33 cellular contexts compared by ENCODE assay signal in genomic region chr5:107646418-107646817, GRCh38. TPM values are rescaled to one million over a fixed set of nuclear protein-coding genes. Genes with fewer than 3 reads are reported as not detected.
"Had no signal": no experiment of that assay in that cellular context is flagged by ENCODE, and none has a peak within 500 bp of the region (broad histone marks: within the 10 kb centered on the region; RNA-seq: fewer than 3 reads in every experiment).

No MANE protein-coding gene starts in this region.

- H3K36me3 ChIP-seq: adrenal gland, esophagus muscularis mucosa, heart right ventricle, left ventricle myocardium inferior, neutrophil, ovary, transverse colon, WERI-Rb-1 had no signal

- H3K27ac Mint-ChIP-seq: activated CD4-positive, alpha-beta memory T cell treated with anti-CD3 and anti-CD28 coated beads for 36 hours; activated CD4-positive, alpha-beta T cell treated with anti-CD3 and anti-CD28 coated beads, Interleukin-2, amount 10 ng/mL, durations not matched to agents 24 days and 14 days; activated naive CD4-positive, alpha-beta T cell treated with anti-CD3 and anti-CD28 coated beads for 36 hours; activated naive CD8-positive, alpha-beta T cell treated with anti-CD3 and anti-CD28 coated beads for 36 hours; activated T-helper 1 cell treated with anti-CD3 and anti-CD28 coated beads, Interleukin-12 subunit alpha, Interleukin-12 subunit beta, Interleukin-2, Interleukin-4 antibody, amounts not matched to agents 30 ng/mL and 10 ng/mL and 1 ng/mL, durations not matched to agents 14 hours and 24 hours and 36 hours; nephron; progenitor cell of endocrine pancreas had no signal

- H3K27me3 ChIP-seq: adrenal gland, body of pancreas, esophagus muscularis mucosa, heart right ventricle, neutrophil, ovary, testis, transverse colon had no signal

- H3K9me3 ChIP-seq: adrenal gland, body of pancreas, esophagus muscularis mucosa, heart right ventricle, left ventricle myocardium inferior, neutrophil, ovary, testis, transverse colon had no signal

- DNase-seq: activated CD4-positive, alpha-beta memory T cell treated with anti-CD3 and anti-CD28 coated beads for 36 hours; activated CD4-positive, alpha-beta T cell treated with anti-CD3 and anti-CD28 coated beads, Interleukin-2, amount 10 ng/mL, durations not matched to agents 24 days and 14 days; activated CD8-positive, alpha-beta memory T cell treated with anti-CD3 and anti-CD28 coated beads, Interleukin-2, amount 50 U/mL, for 4 hours; activated effector memory CD4-positive, alpha-beta T cell treated with anti-CD3 and anti-CD28 coated beads, Interleukin-2, amount 50 U/mL, for 16 hours; activated naive CD4-positive, alpha-beta T cell treated with anti-CD3 and anti-CD28 coated beads for 36 hours; activated naive CD8-positive, alpha-beta T cell treated with anti-CD3 and anti-CD28 coated beads for 36 hours; activated T-cell treated with anti-CD3 and anti-CD28 coated beads, Interleukin-2, amount 50 U/mL, for 1 hour; adrenal gland; aorta; body of pancreas; foreskin melanocyte; heart right ventricle; kidney glomerular epithelial cell; left ventricle myocardium inferior; ovary; retina; stimulated activated CD4-positive, alpha-beta T cell treated with anti-CD3 and anti-CD28 coated beads, Interleukin-12 subunit alpha, Interleukin-12 subunit beta, amount 100 ng/mL, for 4 hours; stimulated activated CD4-positive, alpha-beta T cell treated with anti-CD3 and anti-CD28 coated beads, Interleukin-4, amount 100 ng/mL, for 1 hour; stimulated activated naive CD8-positive, alpha-beta T cell treated with anti-CD3 and anti-CD28 coated beads, Interleukin-15, Interleukin-2, amounts not matched to agents 100 U/mL and 50 U/mL, for 24 hours; T1000; testis; transverse colon; WERI-Rb-1 had no signal

- H3K36me3 Mint-ChIP-seq: activated CD4-positive, alpha-beta memory T cell treated with anti-CD3 and anti-CD28 coated beads for 36 hours; activated naive CD8-positive, alpha-beta T cell treated with anti-CD3 and anti-CD28 coated beads for 36 hours had no signal

- ATAC-seq: activated CD4-positive, CD25-positive, alpha-beta regulatory T cell treated with anti-CD3 and anti-CD28 coated beads, Interleukin-2, amount 50 U/mL, for 24 hours; body of pancreas; heart right ventricle; sciatic nerve; stimulated activated naive CD8-positive, alpha-beta T cell treated with anti-CD3 and anti-CD28 coated beads, Interleukin-15, Interleukin-2, amounts not matched to agents 100 U/mL and 50 U/mL, for 24 hours had no signal

- H3K27ac ChIP-seq: adrenal gland, body of pancreas, esophagus muscularis mucosa, heart right ventricle, left ventricle myocardium inferior, neutrophil, ovary, skin epidermis, testis, transverse colon, WERI-Rb-1 had no signal

- H3K9me3 Mint-ChIP-seq: activated CD4-positive, alpha-beta memory T cell treated with anti-CD3 and anti-CD28 coated beads for 36 hours; activated CD4-positive, alpha-beta T cell treated with anti-CD3 and anti-CD28 coated beads, Interleukin-2, amount 10 ng/mL, durations not matched to agents 24 days and 14 days; activated naive CD4-positive, alpha-beta T cell treated with anti-CD3 and anti-CD28 coated beads for 36 hours; activated naive CD8-positive, alpha-beta T cell treated with anti-CD3 and anti-CD28 coated beads for 36 hours; activated T-helper 1 cell treated with anti-CD3 and anti-CD28 coated beads, Interleukin-12 subunit alpha, Interleukin-12 subunit beta, Interleukin-2, Interleukin-4 antibody, amounts not matched to agents 30 ng/mL and 10 ng/mL and 1 ng/mL, durations not matched to agents 14 hours and 24 hours and 36 hours; nephron had no signal

- H3K27me3 Mint-ChIP-seq: activated CD4-positive, alpha-beta T cell treated with anti-CD3 and anti-CD28 coated beads, Interleukin-2, amount 10 ng/mL, durations not matched to agents 24 days and 14 days; progenitor cell of endocrine pancreas had no signal

- H3K4me1 ChIP-seq: adrenal gland, body of pancreas, testis, transverse colon had no signal

- H3K4me3 ChIP-seq: adrenal gland, body of pancreas, esophagus muscularis mucosa, heart right ventricle, left ventricle myocardium inferior, lung, ovary, skin epidermis, testis, transverse colon had no signal

- H3K4me1 Mint-ChIP-seq: activated CD4-positive, alpha-beta T cell treated with anti-CD3 and anti-CD28 coated beads, Interleukin-2, amount 10 ng/mL, durations not matched to agents 24 days and 14 days; activated naive CD8-positive, alpha-beta T cell treated with anti-CD3 and anti-CD28 coated beads for 36 hours; nephron had no signal

- H3K4me3 Mint-ChIP-seq: activated CD4-positive, alpha-beta memory T cell treated with anti-CD3 and anti-CD28 coated beads for 36 hours; activated CD4-positive, alpha-beta T cell treated with anti-CD3 and anti-CD28 coated beads, Interleukin-2, amount 10 ng/mL, durations not matched to agents 24 days and 14 days; activated naive CD4-positive, alpha-beta T cell treated with anti-CD3 and anti-CD28 coated beads for 36 hours; activated naive CD8-positive, alpha-beta T cell treated with anti-CD3 and anti-CD28 coated beads for 36 hours; activated T-helper 1 cell treated with anti-CD3 and anti-CD28 coated beads, Interleukin-12 subunit alpha, Interleukin-12 subunit beta, Interleukin-2, Interleukin-4 antibody, amounts not matched to agents 30 ng/mL and 10 ng/mL and 1 ng/mL, durations not matched to agents 14 hours and 24 hours and 36 hours; nephron had no signal

RNA-seq across cellular contexts. Expression of gene EFNA5, which starts 24.3 kb away (rescaled TPM):
- total RNA-seq: activated CD4-positive, alpha-beta memory T cell treated with anti-CD3 and anti-CD28 coated beads for 36 hours; activated CD4-positive, alpha-beta T cell treated with anti-CD3 and anti-CD28 coated beads, Interleukin-2, amount 10 ng/mL, durations not matched to agents 24 days and 14 days; activated CD8-positive, alpha-beta memory T cell treated with anti-CD3 and anti-CD28 coated beads for 36 hours; activated naive CD4-positive, alpha-beta T cell treated with anti-CD3 and anti-CD28 coated beads for 36 hours; activated naive CD8-positive, alpha-beta T cell treated with anti-CD3 and anti-CD28 coated beads for 36 hours; activated T-helper 1 cell treated with anti-CD3 and anti-CD28 coated beads, Interleukin-12 subunit alpha, Interleukin-12 subunit beta, Interleukin-2, Interleukin-4 antibody, amounts not matched to agents 30 ng/mL and 10 ng/mL and 1 ng/mL, durations not matched to agents 14 hours and 24 hours and 36 hours had no signal
